In genomic region chr2:101113441-101114267, GRCh38 we compare ENCODE assay signal across 8 cellular contexts. TPM values are rescaled to one million over a fixed set of nuclear protein-coding genes. Genes with fewer than 3 reads are reported as not detected.
DNase-seq lines count a peak whose midpoint lies in the region; ATAC-seq and TF ChIP-seq lines count a peak whose summit lies in the region.

No MANE protein-coding gene starts in this region.

- peaks cover 2% of the 10 kb centered on the region for H3K27me3 Mint-ChIP-seq in neural progenitor cell (ENCODE audit: insufficient read depth, low read depth)
- peaks cover 1% of the 10 kb centered on the region for H3K27me3 Mint-ChIP-seq in activated CD4-positive, alpha-beta T cell treated with anti-CD3 and anti-CD28 coated beads, Interleukin-2, amount 10 ng/mL, durations not matched to agents 7 days and 5 days

- no peaks in the 10 kb centered on the region for H3K27me3 ChIP-seq in mammary epithelial cell (ENCODE audit: insufficient read depth, low read length)
- H3K27me3 ChIP-seq in neural progenitor cell = no peaks in the 10 kb centered on the region
- H3K27me3 ChIP-seq in effector memory CD4-positive, alpha-beta T cell (replicated peaks; ENCODE audit: control insufficient read depth, insufficient read depth, low read length, poor library complexity, severe bottlenecking) = no peaks in the 10 kb centered on the region

- no TSS peak for BruUV-seq in mammary epithelial cell (replicated peaks; lab: Mats Ljungman, UMichigan)

- H3K4me1 ChIP-seq in ES-I3 (ENCODE audit: insufficient read depth, low read length) (peaks cover 35% of the 10 kb centered on the region), mammary epithelial cell (ENCODE audit: insufficient read depth, low read length) (peaks cover 37% of the 10 kb centered on the region), neural progenitor cell (peaks cover 9% of the 10 kb centered on the region)
- no peaks in the 10 kb centered on the region for H3K4me1 ChIP-seq in effector memory CD4-positive, alpha-beta T cell (ENCODE audit: control insufficient read depth, insufficient read depth, low read length, poor library complexity, severe bottlenecking)

- H3K4me3 ChIP-seq in mammary epithelial cell (replicated peaks in 1 of 3; ENCODE audit: insufficient read depth in 1 of 3, low read depth in 2 of 3, low read length in 3 of 3) = no peak overlapping the region
- no peak overlapping the region for H3K4me3 ChIP-seq in neural progenitor cell
- no peak overlapping the region for H3K4me3 ChIP-seq in effector memory CD4-positive, alpha-beta T cell (ENCODE audit: insufficient read depth, low read depth, low read length, poor library complexity, severe bottlenecking)

- CTCF ChIA-PET in mammary epithelial cell (lab: Charles Lee; ENCODE audit: low non-redundant PET) = no interaction called here
- CTCF ChIA-PET in activated CD4-positive, alpha-beta T cell treated with anti-CD3 and anti-CD28 coated beads, Interleukin-2, amount 10 ng/mL, durations not matched to agents 7 days and 5 days (lab: Charles Lee) = no interaction called here

- WGBS in mammary epithelial cell (ENCODE audit: low coverage, missing lambda C conversion rate) = 26% methylated on average over 10 of the region's 10 CpGs

- no peaks in the 10 kb centered on the region for H3K9me3 Mint-ChIP-seq in neural progenitor cell
- H3K9me3 Mint-ChIP-seq in activated CD4-positive, alpha-beta T cell treated with anti-CD3 and anti-CD28 coated beads, Interleukin-2, amount 10 ng/mL, durations not matched to agents 7 days and 5 days = no peaks in the 10 kb centered on the region

- H3K27ac ChIP-seq in mammary epithelial cell (ENCODE audit: insufficient read depth, low read depth, low read length) (peak overlapping the region; percentile 71), neural progenitor cell (no peak overlapping the region)
- H3K27ac ChIP-seq in effector memory CD4-positive, alpha-beta T cell (ENCODE audit: insufficient read depth, low read length, poor library complexity, severe bottlenecking) = no peak overlapping the region

- in situ Hi-C loops in mammary epithelial cell (cut with MboI; ENCODE audit: low sequenced_read_pairs in 2 of 2) = no loop called here

- H3K79me2 ChIP-seq in mammary epithelial cell (ENCODE audit: insufficient read depth, low read length) (peaks cover 74% of the 10 kb centered on the region), neural progenitor cell (ENCODE audit: low read depth) (no peaks in the 10 kb centered on the region)

- ATAC-seq in GM19324 (IDR thresholded peaks at IDR 0.05; ENCODE audit: low FRiP score, unreplicated experiment) = no peak

- H3K4me2 ChIP-seq in mammary epithelial cell (ENCODE audit: insufficient read depth, low read depth, low read length) = peak overlapping the region; percentile 47
- peak overlapping the region; percentile 29 for H3K4me2 ChIP-seq in neural progenitor cell

- H3K4me1 Mint-ChIP-seq in neural progenitor cell = peaks cover 25% of the 10 kb centered on the region
- no peaks in the 10 kb centered on the region for H3K4me1 Mint-ChIP-seq in activated CD4-positive, alpha-beta T cell treated with anti-CD3 and anti-CD28 coated beads, Interleukin-2, amount 10 ng/mL, durations not matched to agents 7 days and 5 days

- no peak overlapping the region for H2AFZ ChIP-seq in mammary epithelial cell (ENCODE audit: low read depth, low read length)
- H2AFZ ChIP-seq in neural progenitor cell (replicated peaks) = no peak overlapping the region

- no peaks in the 10 kb centered on the region for H3F3A ChIP-seq in neural progenitor cell (ENCODE audit: low read depth)

- POLR2A ChIA-PET in activated CD4-positive, alpha-beta T cell treated with anti-CD3 and anti-CD28 coated beads, Interleukin-2, amount 10 ng/mL, durations not matched to agents 7 days and 5 days (lab: Charles Lee) = no interaction called here

- H3K9ac ChIP-seq in ES-I3 (ENCODE audit: low read depth, low read length) (peak overlapping the region; percentile 10; the same call in 1 of the 2 replicates), mammary epithelial cell (ENCODE audit: insufficient read depth, low read length) (peak overlapping the region; percentile 23), neural progenitor cell (no peak overlapping the region)

- H3K36me3 ChIP-seq in ES-I3 (ENCODE audit: insufficient read depth, low read length) (no peaks in the 10 kb centered on the region), mammary epithelial cell (ENCODE audit: insufficient read depth, low read length) (no peaks in the 10 kb centered on the region), neural progenitor cell (no peaks in the 10 kb centered on the region)
- no peaks in the 10 kb centered on the region for H3K36me3 ChIP-seq in effector memory CD4-positive, alpha-beta T cell (ENCODE audit: control insufficient read depth, insufficient read depth, low read length)

- H3K36me3 Mint-ChIP-seq in neural progenitor cell = no peaks in the 10 kb centered on the region
- H3K36me3 Mint-ChIP-seq in activated CD4-positive, alpha-beta T cell treated with anti-CD3 and anti-CD28 coated beads, Interleukin-2, amount 10 ng/mL, durations not matched to agents 7 days and 5 days (ENCODE audit: low read depth) = no peaks in the 10 kb centered on the region

- H4K20me1 ChIP-seq in mammary epithelial cell (ENCODE audit: insufficient read depth, low read length) = no peaks in the 10 kb centered on the region
- no peaks in the 10 kb centered on the region for H4K20me1 ChIP-seq in neural progenitor cell (ENCODE audit: low read depth)

- H3K27ac Mint-ChIP-seq in neural progenitor cell = peak overlapping the region; percentile 38
- H3K27ac Mint-ChIP-seq in activated CD4-positive, alpha-beta T cell treated with anti-CD3 and anti-CD28 coated beads, Interleukin-2, amount 10 ng/mL, durations not matched to agents 7 days and 5 days = no peak overlapping the region

- H3K4me3 Mint-ChIP-seq in neural progenitor cell = peak overlapping the region; percentile 9
- H3K4me3 Mint-ChIP-seq in activated CD4-positive, alpha-beta T cell treated with anti-CD3 and anti-CD28 coated beads, Interleukin-2, amount 10 ng/mL, durations not matched to agents 7 days and 5 days = no peak overlapping the region

- dilution Hi-C loops in mammary epithelial cell (cut with HindIII; ENCODE audit: low sequenced_read_pairs) = no loop called here

- TF ChIP-seq CTCF in mammary epithelial cell (conservative IDR thresholded peaks at IDR 0.05 in 1 of 2, IDR thresholded peaks at IDR 0.05 in 1 of 2; ENCODE audit: extremely low read depth in 1 of 2, insufficient read depth in 1 of 2, low read depth in 1 of 2, low read length in 2 of 2) (no peak), neural progenitor cell (IDR thresholded peaks at IDR 0.05) (no peak)

- intact Hi-C loops in mammary epithelial cell (cut with micrococcal nuclease) = loop anchor here (1.0 to 5.0 kb wide), 4 partner anchors 12 to 51 kb away; no protein-coding TSS in a partner anchor

- DNase-seq in NCI-H2107 (lab: John Stamatoyannopoulos, UW) = peak; percentile 37
- DNase-seq in mammary epithelial cell = peak; percentile 93
- no peak for DNase-seq in neural progenitor cell (ENCODE audit: low spot score)
- DNase-seq in effector memory CD4-positive, alpha-beta T cell = no peak
- DNase-seq in activated CD4-positive, alpha-beta T cell treated with anti-CD3 and anti-CD28 coated beads, Interleukin-2, amount 10 ng/mL, durations not matched to agents 7 days and 5 days = no peak
- DNase-seq in pons (ENCODE audit: low spot score) = no peak

- H3K9me3 ChIP-seq in ES-I3 (ENCODE audit: control insufficient read depth, insufficient read depth, low read length) (no peaks in the 10 kb centered on the region), mammary epithelial cell (replicated peaks; ENCODE audit: insufficient read depth, low read length) (no peaks in the 10 kb centered on the region), neural progenitor cell (ENCODE audit: low read depth) (no peaks in the 10 kb centered on the region)
- no peaks in the 10 kb centered on the region for H3K9me3 ChIP-seq in effector memory CD4-positive, alpha-beta T cell (ENCODE audit: control insufficient read depth, low read length)

RNA-seq across cellular contexts. Expression of gene TBC1D8, which starts 37.5 kb away (rescaled TPM):
- total RNA-seq in mammary epithelial cell (10 to 100 TPM in 1 of 2 donors, 1 to 10 TPM in 1; 9.0 to 19.2 TPM), neural progenitor cell (ENCODE audit: low replicate concordance) (3.9 and 4.1 TPM in 2 replicates)
- 13.2 TPM for polyA plus RNA-seq in mammary epithelial cell
- 28.4 TPM for polyA minus RNA-seq in mammary epithelial cell
- under 1 TPM; 0.50 to 0.65 TPM for total RNA-seq in activated CD4-positive, alpha-beta T cell treated with anti-CD3 and anti-CD28 coated beads, Interleukin-2, amount 10 ng/mL, durations not matched to agents 7 days and 5 days

Comparison
In these comparisons a context has a peak if more than half of its experiments do, and no peak if none do; other contexts are left out.
1. DNase-seq: peak in NCI-H2107 (single experiment) and mammary epithelial cell (single experiment); none in neural progenitor cell (single experiment), effector memory CD4-positive, alpha-beta T cell (0 of 3), activated CD4-positive, alpha-beta T cell treated with anti-CD3 and anti-CD28 coated beads, Interleukin-2, amount 10 ng/mL, durations not matched to agents 7 days and 5 days (single experiment) and pons (single experiment).